Comparison of ENCODE assay signal across 26 cellular contexts in genomic region chr4:110963621-110964020, GRCh38.
"Had no signal": no experiment of that assay in that cellular context is flagged by ENCODE, and none has a peak within 500 bp of the region (broad histone marks: within the 10 kb centered on the region; RNA-seq: fewer than 3 reads in every experiment).

No MANE protein-coding gene starts in this region.

- H3K27ac ChIP-seq: brain microvascular endothelial cell, cardiac muscle cell, Peyer's patch, RWPE1, SJSA1 had no signal

- H3K9me3 Mint-ChIP-seq: T-helper 1 cell treated with Interleukin-12 subunit alpha and Interleukin-12 subunit beta and Interleukin-4 antibody, amounts not matched to agents 30 μg/mL and 1 μg/mL, for 36 hours; WTC11 had no signal

- H3K27ac Mint-ChIP-seq: activated CD8-positive, alpha-beta T cell treated with anti-CD3 and anti-CD28 coated beads, Interleukin-2, amount 10 ng/mL, durations not matched to agents 7 days and 5 days; activated naive CD8-positive, alpha-beta T cell; T-helper 1 cell treated with Interleukin-12 subunit alpha and Interleukin-12 subunit beta and Interleukin-4 antibody, amounts not matched to agents 30 μg/mL and 1 μg/mL, for 36 hours; WTC11 had no signal

- H3K4me1 ChIP-seq: Peyer's patch had no signal

- H3K4me3 Mint-ChIP-seq: activated CD8-positive, alpha-beta T cell treated with anti-CD3 and anti-CD28 coated beads, Interleukin-2, amount 10 ng/mL, durations not matched to agents 7 days and 5 days; activated naive CD8-positive, alpha-beta T cell; T-helper 1 cell treated with Interleukin-12 subunit alpha and Interleukin-12 subunit beta and Interleukin-4 antibody, amounts not matched to agents 30 μg/mL and 1 μg/mL, for 36 hours; WTC11 had no signal

- H3K27me3 ChIP-seq: brain microvascular endothelial cell, cardiac muscle cell, Peyer's patch, SJSA1 had no signal

- H3K27me3 Mint-ChIP-seq: activated naive CD8-positive, alpha-beta T cell had no signal

- H3K36me3 Mint-ChIP-seq: activated naive CD8-positive, alpha-beta T cell; WTC11 had no signal

- H3K9me3 ChIP-seq: Peyer's patch, SJSA1 had no signal

- H3K36me3 ChIP-seq: brain microvascular endothelial cell, cardiac muscle cell, Peyer's patch, SJSA1 had no signal

- DNase-seq: activated CD4-positive, alpha-beta T cell treated with anti-CD3 and anti-CD28 coated beads for 48 hours; activated CD4-positive, alpha-beta T cell treated with anti-CD3 and anti-CD28 coated beads, Interleukin-2, amount 50 U/mL, for 4 hours; activated CD4-positive, CD25-positive, alpha-beta regulatory T cell treated with anti-CD3 and anti-CD28 coated beads, Interleukin-2, amount 50 U/mL, for 72 hours; activated CD8-positive, alpha-beta memory T cell treated with anti-CD3 and anti-CD28 coated beads, Interleukin-2, amount 50 U/mL, for 48 hours; activated CD8-positive, alpha-beta T cell treated with anti-CD3 and anti-CD28 coated beads, Interleukin-2, amount 10 ng/mL, durations not matched to agents 7 days and 5 days; activated effector memory CD4-positive, alpha-beta T cell treated with Interleukin-2 at 50 U/mL for 16 hours; activated naive CD4-positive, alpha-beta T cell treated with Interleukin-2 at 50 U/mL for 16 hours; activated T-cell treated with anti-CD3 and anti-CD28 coated beads, Interleukin-2, amount 50 U/mL, for 1 hour; amygdala; brain microvascular endothelial cell; IMR-90; Kasumi-1; KBM-7; NCI-H1105 treated with DMSO at 0.1 percent for 48 hours; NCI-H1436 treated with DMSO at 0.1 percent for 48 hours; NCI-H1930; NCI-H510A treated with DMSO at 0.1 percent for 48 hours; NCI-H69; Peyer's patch; Right ventricle myocardium superior had no signal

- H3K4me3 ChIP-seq: cardiac muscle cell, Peyer's patch, SJSA1 had no signal
